Comparison of ENCODE assay signal across 1 cellular context in genomic region chr1:151051356-151052009, GRCh38.
TF ChIP-seq lines count a peak whose summit lies in the region.

No MANE protein-coding gene starts in this region.

TF ChIP-seq in endothelial cell of umbilical vein, 7 proteins besides CTCF, POLR2A, EP300 and RAD21:
- no peak for TF ChIP-seq EZH2 (IDR thresholded peaks at IDR 0.05; ENCODE audit: borderline replicate concordance, low read depth, low read length, severe bottlenecking)
- TF ChIP-seq MYC (IDR thresholded peaks at IDR 0.05; ENCODE audit: low read depth, low read length): no peak
- no peak for TF ChIP-seq FOS (IDR thresholded peaks at IDR 0.05; ENCODE audit: borderline replicate concordance, insufficient read depth, low read length)
- TF ChIP-seq GATA2 (IDR thresholded peaks at IDR 0.05; ENCODE audit: insufficient read depth, insufficient read length, low read depth, low read length): no peak
- TF ChIP-seq JUN (IDR thresholded peaks at IDR 0.05; ENCODE audit: borderline replicate concordance, insufficient read depth, insufficient read length, low read depth): no peak
- no peak for TF ChIP-seq POLR2AphosphoS5 (IDR thresholded peaks at IDR 0.05; ENCODE audit: insufficient read depth, low read depth, low read length)
